In genomic region chr7:130372813-130373212, GRCh38 we compare ENCODE assay signal across 13 cellular contexts. TPM values are rescaled to one million over a fixed set of nuclear protein-coding genes. Genes with fewer than 3 reads are reported as not detected.
DNase-seq lines count a peak whose midpoint lies in the region; ATAC-seq and TF ChIP-seq lines count a peak whose summit lies in the region.
"Had no signal": no experiment of that assay in that cellular context is flagged by ENCODE, and none has a peak within 500 bp of the region (broad histone marks: within the 10 kb centered on the region; RNA-seq: fewer than 3 reads in every experiment).

No MANE protein-coding gene starts in this region.

- H3K4me1 ChIP-seq in foreskin keratinocyte (peaks cover 25% of the 10 kb centered on the region), urinary bladder (ENCODE audit: insufficient read depth) (peaks cover 4% of the 10 kb centered on the region)

- DNase-seq in activated effector memory CD4-positive, alpha-beta T cell treated with anti-CD3 and anti-CD28 coated beads, Interleukin-2, amount 50 U/mL, for 16 hours = peak; percentile 9
- no peak for DNase-seq in activated effector memory CD4-positive, alpha-beta T cell treated with Interleukin-2 at 50 U/mL for 16 hours
- DNase-seq in foreskin keratinocyte (no peak), osteocyte (ENCODE audit: extremely low spot score, unreplicated experiment) (no peak), H4 (ENCODE audit: low spot score) (no peak)
- DNase-seq: activated CD4-positive, alpha-beta T cell treated with anti-CD3 and anti-CD28 coated beads for 48 hours; NCI-H1092; NCI-H748 treated with DMSO at 0.1 percent for 48 hours had no signal

- H3K27me3 ChIP-seq in foreskin keratinocyte = no peaks in the 10 kb centered on the region

- H3K27me3 Mint-ChIP-seq in osteocyte (ENCODE audit: unreplicated experiment) = no peaks in the 10 kb centered on the region
- H3K27me3 Mint-ChIP-seq: activated naive CD8-positive, alpha-beta T cell had no signal

- TF ChIP-seq CTCF in foreskin keratinocyte (conservative IDR thresholded peaks at IDR 0.05) (no peak), osteocyte (IDR thresholded peaks at IDR 0.05) (no peak)

- peaks cover 5% of the 10 kb centered on the region for H3K36me3 Mint-ChIP-seq in osteocyte (ENCODE audit: unreplicated experiment)

- peak overlapping the region; percentile 95 for H3K27ac ChIP-seq in foreskin keratinocyte
- peak overlapping the region; percentile 91 for H3K27ac ChIP-seq in urinary bladder (ENCODE audit: low read depth)

- H3K36me3 ChIP-seq in urinary bladder (ENCODE audit: insufficient read depth) = no peaks in the 10 kb centered on the region

- 43% methylated on average over 5 of the region's 5 CpGs for whole genome bisulfite sequencing in urinary bladder

- H3K27ac Mint-ChIP-seq in osteocyte (ENCODE audit: unreplicated experiment) = peak overlapping the region; percentile 98

- ATAC-seq in foreskin keratinocyte = no peak
- ATAC-seq in GM19023 (IDR thresholded peaks at IDR 0.05; ENCODE audit: unreplicated experiment) = no peak
- no peak for ATAC-seq in GM18868 (IDR thresholded peaks at IDR 0.05; ENCODE audit: unreplicated experiment)

- H3K9me3 Mint-ChIP-seq in osteocyte (ENCODE audit: unreplicated experiment) = peaks cover 11% of the 10 kb centered on the region

- no peak overlapping the region for H3K4me3 ChIP-seq in urinary bladder (ENCODE audit: low read depth, low read length)

- H3K4me1 Mint-ChIP-seq in osteocyte (ENCODE audit: unreplicated experiment) = peaks cover 61% of the 10 kb centered on the region

- no peak overlapping the region for H3K4me3 Mint-ChIP-seq in osteocyte (ENCODE audit: unreplicated experiment)
- H3K4me3 Mint-ChIP-seq: activated naive CD8-positive, alpha-beta T cell had no signal

RNA-seq across cellular contexts. Expression of gene CPA1, which starts 7.5 kb away (rescaled TPM):
- total RNA-seq in foreskin keratinocyte = not detected in 2 replicates
- not detected in 2 replicates for polyA plus RNA-seq in foreskin keratinocyte
- total RNA-seq in osteocyte = not detected in 2 replicates
- total RNA-seq in urinary bladder = 0.63 TPM
- 0.71 TPM for polyA plus RNA-seq in urinary bladder
- total RNA-seq in H4 (2014; rRNA removed; shearing (Covaris generic)) = not detected in 2 replicates
- total RNA-seq: A673 had no signal

RNA-seq across cellular contexts. Expression of gene CPA5, which starts 28.2 kb away (rescaled TPM):
- total RNA-seq in foreskin keratinocyte = 0.17 and 0.25 TPM in 2 replicates
- 0.29 and 0.51 TPM in 2 replicates for polyA plus RNA-seq in foreskin keratinocyte
- 0.51 TPM in 1 of 2 replicates, not detected in the other for total RNA-seq in osteocyte
- not detected for total RNA-seq in urinary bladder
- 0.16 TPM for polyA plus RNA-seq in urinary bladder
- total RNA-seq in H4 (2014; rRNA removed; shearing (Covaris generic)) = not detected in 2 replicates
- total RNA-seq: A673 had no signal
